Comparison of ENCODE assay signal across 18 cellular contexts in the genomic region with DNA sequence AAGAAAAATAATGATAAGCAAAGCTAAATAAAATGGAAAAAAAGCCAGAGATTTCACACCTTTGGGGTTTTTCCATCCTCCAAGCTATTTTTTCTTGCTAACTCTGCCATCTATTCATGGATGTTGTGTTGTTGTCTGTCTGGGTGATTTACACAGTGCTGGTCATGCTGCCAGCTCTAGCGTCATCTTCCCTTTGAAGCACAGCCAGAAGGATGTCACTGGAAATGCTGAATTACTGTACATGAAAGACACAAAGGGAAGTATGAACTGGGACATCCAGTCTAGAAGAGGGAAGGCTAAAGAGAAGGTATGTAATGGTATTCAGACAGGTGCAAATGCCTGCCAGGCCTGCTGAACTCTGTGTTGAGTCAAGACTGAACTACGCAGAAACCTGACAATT.
"Had no signal": no experiment of that assay in that cellular context is flagged by ENCODE, and none has a peak within 500 bp of the region (broad histone marks: within the 10 kb centered on the region; RNA-seq: fewer than 3 reads in every experiment).

No MANE protein-coding gene starts in this region.

- H3K36me3 Mint-ChIP-seq: stimulated activated effector memory CD8-positive, alpha-beta T cell treated with anti-CD3 and anti-CD28 coated beads, Interleukin-12 subunit alpha, Interleukin-12 subunit beta, amount 100 ng/mL, for 72 hours had no signal

- H3K4me1 Mint-ChIP-seq: activated CD4-positive, alpha-beta T cell treated with anti-CD3 and anti-CD28 coated beads, Interleukin-2, amount 10 ng/mL, durations not matched to agents 24 days and 14 days; activated naive CD8-positive, alpha-beta T cell treated with anti-CD3 and anti-CD28 coated beads for 36 hours; neural progenitor cell; stimulated activated effector memory CD8-positive, alpha-beta T cell treated with anti-CD3 and anti-CD28 coated beads, Interleukin-12 subunit alpha, Interleukin-12 subunit beta, amount 100 ng/mL, for 72 hours had no signal

- H2AFZ ChIP-seq: neural progenitor cell had no signal

- H3K36me3 ChIP-seq: brain microvascular endothelial cell, lower lobe of right lung, neural progenitor cell, ovary, tibial artery, uterus had no signal

- H3K4me2 ChIP-seq: neural progenitor cell had no signal

- H3K4me1 ChIP-seq: lower lobe of right lung, neural progenitor cell, tibial artery, uterus had no signal

- H3K27ac ChIP-seq: brain microvascular endothelial cell, lower lobe of right lung, neural progenitor cell, ovary, tibial artery, uterus had no signal

- H3K9ac ChIP-seq: neural progenitor cell had no signal

- DNase-seq: activated CD4-positive, alpha-beta T cell treated with anti-CD3 and anti-CD28 coated beads, Interleukin-2, amount 10 ng/mL, durations not matched to agents 24 days and 14 days; activated CD4-positive, CD25-positive, alpha-beta regulatory T cell; activated CD8-positive, alpha-beta memory T cell treated with anti-CD3 and anti-CD28 coated beads for 24 hours; activated naive CD8-positive, alpha-beta T cell treated with anti-CD3 and anti-CD28 coated beads for 36 hours; brain microvascular endothelial cell; cerebellar nuclear complex; effector memory CD8-positive, alpha-beta T cell; erythroblast; lower lobe of right lung; midbrain; ovary; SW 1271; tibial artery; uterus had no signal

- ATAC-seq: effector memory CD8-positive, alpha-beta T cell; lower lobe of right lung; sciatic nerve; stimulated activated effector memory CD8-positive, alpha-beta T cell treated with anti-CD3 and anti-CD28 coated beads, Interleukin-12 subunit alpha, Interleukin-12 subunit beta, amount 100 ng/mL, for 72 hours had no signal

- H3K4me3 Mint-ChIP-seq: activated CD4-positive, alpha-beta T cell treated with anti-CD3 and anti-CD28 coated beads, Interleukin-2, amount 10 ng/mL, durations not matched to agents 24 days and 14 days; activated naive CD8-positive, alpha-beta T cell treated with anti-CD3 and anti-CD28 coated beads for 36 hours; dendritic cell treated with granulocyte-macrophage colony-stimulating factor and Interleukin-4, amounts not matched to agents 40 ng/mL and 50 ng/mL, for 4 days; effector memory CD8-positive, alpha-beta T cell; neural progenitor cell; stimulated activated effector memory CD8-positive, alpha-beta T cell treated with anti-CD3 and anti-CD28 coated beads, Interleukin-12 subunit alpha, Interleukin-12 subunit beta, amount 100 ng/mL, for 72 hours had no signal

- H3K9me3 ChIP-seq: ovary, uterus had no signal

- H3K4me3 ChIP-seq: lower lobe of right lung, neural progenitor cell, ovary, tibial artery, uterus had no signal

- H3K27ac Mint-ChIP-seq: activated CD4-positive, alpha-beta T cell treated with anti-CD3 and anti-CD28 coated beads, Interleukin-2, amount 10 ng/mL, durations not matched to agents 24 days and 14 days; activated naive CD8-positive, alpha-beta T cell treated with anti-CD3 and anti-CD28 coated beads for 36 hours; dendritic cell treated with granulocyte-macrophage colony-stimulating factor and Interleukin-4, amounts not matched to agents 40 ng/mL and 50 ng/mL, for 4 days; effector memory CD8-positive, alpha-beta T cell; neural progenitor cell; stimulated activated effector memory CD8-positive, alpha-beta T cell treated with anti-CD3 and anti-CD28 coated beads, Interleukin-12 subunit alpha, Interleukin-12 subunit beta, amount 100 ng/mL, for 72 hours had no signal

- H3K27me3 ChIP-seq: brain microvascular endothelial cell, neural progenitor cell, ovary, tibial artery, uterus had no signal

- H3K27me3 Mint-ChIP-seq: activated CD4-positive, alpha-beta T cell treated with anti-CD3 and anti-CD28 coated beads, Interleukin-2, amount 10 ng/mL, durations not matched to agents 24 days and 14 days; activated naive CD8-positive, alpha-beta T cell treated with anti-CD3 and anti-CD28 coated beads for 36 hours; dendritic cell treated with granulocyte-macrophage colony-stimulating factor and Interleukin-4, amounts not matched to agents 40 ng/mL and 50 ng/mL, for 4 days; effector memory CD8-positive, alpha-beta T cell had no signal
